In genomic region chr12:571795-572531, GRCh38 we compare ENCODE assay signal across 9 cellular contexts.
A peak's percentile ranks its signal among the peaks of the same experiment; 100 is the strongest.
DNase-seq lines count a peak whose midpoint lies in the region; ATAC-seq and TF ChIP-seq lines count a peak whose summit lies in the region.
"Had no signal": no experiment of that assay in that cellular context is flagged by ENCODE, and none has a peak within 500 bp of the region (broad histone marks: within the 10 kb centered on the region; RNA-seq: fewer than 3 reads in every experiment).

No MANE protein-coding gene starts in this region.

- no peak for ATAC-seq in GM21360 (IDR thresholded peaks at IDR 0.05; ENCODE audit: unreplicated experiment)
- ATAC-seq in GM21576 (IDR thresholded peaks at IDR 0.05; ENCODE audit: unreplicated experiment): no peak
- ATAC-seq in HG02885 (IDR thresholded peaks at IDR 0.05; ENCODE audit: poor library complexity, unreplicated experiment): no peak

- H3K27me3 Mint-ChIP-seq in endothelial cell (ENCODE audit: unreplicated experiment) (peaks cover 10% of the 10 kb centered on the region), neural crest cell (ENCODE audit: low read depth) (no peaks in the 10 kb centered on the region)
- H3K27me3 Mint-ChIP-seq: activated naive CD4-positive, alpha-beta T cell treated with anti-CD3 and anti-CD28 coated beads, Interleukin-2, amount 50 U/mL, for 24 hours had no signal

- peaks cover 49% of the 10 kb centered on the region for H3K4me1 ChIP-seq in BLaER1

- H3K4me1 Mint-ChIP-seq in endothelial cell (ENCODE audit: unreplicated experiment) (peaks cover 2% of the 10 kb centered on the region), neural crest cell (peaks cover 36% of the 10 kb centered on the region)

- no peaks in the 10 kb centered on the region for H4K20me1 ChIP-seq in BLaER1

- H3K36me3 Mint-ChIP-seq in endothelial cell (ENCODE audit: low read depth, unreplicated experiment): no peaks in the 10 kb centered on the region
- no peaks in the 10 kb centered on the region for H3K36me3 Mint-ChIP-seq in neural crest cell (ENCODE audit: low read depth)
- H3K36me3 Mint-ChIP-seq: activated naive CD4-positive, alpha-beta T cell treated with anti-CD3 and anti-CD28 coated beads, Interleukin-2, amount 50 U/mL, for 24 hours had no signal

- H3K9me3 ChIP-seq in BLaER1: no peaks in the 10 kb centered on the region

- H3K27ac Mint-ChIP-seq in endothelial cell (ENCODE audit: unreplicated experiment): no peak overlapping the region
- no peak overlapping the region for H3K27ac Mint-ChIP-seq in neural crest cell (ENCODE audit: unreplicated experiment)

- H3K4me3 Mint-ChIP-seq in endothelial cell (ENCODE audit: unreplicated experiment) (peak overlapping the region; percentile 65), neural crest cell (peak overlapping the region; percentile 71)

- H3K9ac ChIP-seq in BLaER1: peak overlapping the region; percentile 51; the same call in 1 of the 2 replicates

- peak overlapping the region; percentile 54 for H3K4me2 ChIP-seq in BLaER1

- no peak overlapping the region for H3K4me3 ChIP-seq in BLaER1

- H3K9me3 Mint-ChIP-seq in endothelial cell (ENCODE audit: unreplicated experiment) (no peaks in the 10 kb centered on the region), neural crest cell (no peaks in the 10 kb centered on the region)
- H3K9me3 Mint-ChIP-seq: activated naive CD4-positive, alpha-beta T cell treated with anti-CD3 and anti-CD28 coated beads, Interleukin-2, amount 50 U/mL, for 24 hours had no signal

- no peaks in the 10 kb centered on the region for H3K27me3 ChIP-seq in BLaER1

- no peak overlapping the region for H3K27ac ChIP-seq in BLaER1

- DNase-seq in LoVo (ENCODE audit: low spot score) (peak; percentile 11), endothelial cell (ENCODE audit: low spot score) (no peak), neural crest cell (ENCODE audit: low read depth, low spot score) (no peak)
- DNase-seq in activated CD4-positive, CD25-positive, alpha-beta regulatory T cell treated with anti-CD3 and anti-CD28 coated beads, Interleukin-2, amount 50 U/mL, for 72 hours: no peak

- H3K36me3 ChIP-seq in BLaER1: no peaks in the 10 kb centered on the region

- no peak for TF ChIP-seq CTCF in endothelial cell (IDR thresholded peaks at IDR 0.05; ENCODE audit: unreplicated experiment)
- TF ChIP-seq CTCF in neural crest cell (conservative IDR thresholded peaks at IDR 0.05): no peak
